Comparison of ENCODE assay signal across 1 cellular context in genomic region chr9:4689687-4690104, GRCh38.
TF ChIP-seq lines count a peak whose summit lies in the region.

No MANE protein-coding gene starts in this region.

TF ChIP-seq in IMR-90, 13 proteins besides CTCF, POLR2A, EP300 and RAD21 (continued from another document):
- TF ChIP-seq ELK1 (IDR thresholded peaks at IDR 0.05; ENCODE audit: borderline replicate concordance, low read depth, low read length) (no peak), MXI1 (IDR thresholded peaks at IDR 0.05; ENCODE audit: borderline replicate concordance, low read depth, low read length) (no peak), CEBPB (IDR thresholded peaks at IDR 0.05; ENCODE audit: low read depth, low read length) (no peak), MAFK (IDR thresholded peaks at IDR 0.05; ENCODE audit: low read depth, low read length) (no peak), RCOR1 (IDR thresholded peaks at IDR 0.05; ENCODE audit: insufficient replicate concordance, low read length) (no peak)
